1 cellular context compared by ENCODE assay signal in the genomic region with DNA sequence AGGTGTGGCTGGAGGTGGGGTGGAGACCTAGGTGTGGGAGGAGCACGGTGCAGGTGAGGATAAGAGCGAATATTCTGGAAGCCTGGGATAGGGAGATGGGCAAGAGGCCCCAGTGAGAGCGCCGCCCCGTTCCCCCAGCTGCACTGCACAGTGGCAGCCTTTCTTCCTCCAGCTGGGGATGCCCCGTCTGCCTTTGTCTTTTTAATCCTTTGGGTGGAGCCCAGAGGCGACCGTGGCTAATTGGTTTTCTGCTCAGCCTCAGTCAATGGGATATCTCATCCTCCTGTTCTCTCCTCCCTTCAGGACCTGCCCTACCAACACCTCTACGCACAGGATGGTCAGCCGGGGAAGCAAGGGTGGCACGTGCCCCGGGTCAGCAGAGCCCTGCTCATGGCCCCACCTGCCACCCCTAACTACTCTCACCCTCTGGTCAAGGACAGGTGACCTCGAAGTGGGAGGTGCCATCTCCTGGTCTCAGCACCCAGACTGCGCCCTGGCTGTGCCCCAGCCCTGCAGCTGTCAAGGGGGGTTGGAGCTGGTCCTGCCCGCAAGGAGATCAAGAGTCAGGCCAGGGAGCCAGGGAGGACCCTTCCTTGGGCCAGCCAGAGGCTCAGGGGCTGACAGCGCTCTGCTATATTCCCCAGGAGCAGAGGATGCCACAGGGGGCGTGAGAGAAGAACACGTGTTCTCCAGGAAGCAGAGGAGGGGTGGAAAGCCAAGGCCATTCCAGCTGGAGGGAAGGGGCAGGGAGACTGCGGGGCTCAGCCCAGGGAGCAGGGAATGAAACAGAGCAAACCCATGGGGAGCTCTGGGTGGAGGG.
TF ChIP-seq lines count a peak whose summit lies in the region.

No MANE protein-coding gene starts in this region.

TF ChIP-seq in HepG2, 621 proteins besides CTCF, POLR2A, EP300 and RAD21 (continued from another document and continues in another):
- TF ChIP-seq SOX13 (IDR thresholded peaks at IDR 0.05): 0 out of 2 replicates have a peak, but pooled peaks have one; percentile 26
- peak in 1 of 2 experiments; percentile 35; a peak in 1 of 4 replicates for TF ChIP-seq SOX13 (CRISPR knock-in tag; conservative IDR thresholded peaks at IDR 0.05 in 1 of 2, IDR thresholded peaks at IDR 0.05 in 1 of 2)
- TF ChIP-seq TFE3 (CRISPR knock-in tag; IDR thresholded peaks at IDR 0.05): 0 out of 2 replicates have a peak, but pooled peaks have one; percentile 66
- TF ChIP-seq ZNF749 (CRISPR knock-in tag; IDR thresholded peaks at IDR 0.05; ENCODE audit: borderline replicate concordance): no peak
- peak; percentile 53; the same call in 1 of the 2 replicates for TF ChIP-seq BHLHE40 (IDR thresholded peaks at IDR 0.05; ENCODE audit: low read length)
- peak; percentile 39; the same call in 1 of the 2 replicates for TF ChIP-seq GATAD2A (CRISPR knock-in tag; IDR thresholded peaks at IDR 0.05)
- peak; percentile 38; the same call in 1 of the 2 replicates for TF ChIP-seq IRF2 (CRISPR knock-in tag; IDR thresholded peaks at IDR 0.05)
- no peak for TF ChIP-seq HMG20B (CRISPR knock-in tag; conservative IDR thresholded peaks at IDR 0.05)
- TF ChIP-seq HNF1B (CRISPR knock-in tag; IDR thresholded peaks at IDR 0.05): peak; percentile 88
- no peak for TF ChIP-seq ZNF546 (CRISPR knock-in tag; conservative IDR thresholded peaks at IDR 0.05)
- TF ChIP-seq, protein P1, sequence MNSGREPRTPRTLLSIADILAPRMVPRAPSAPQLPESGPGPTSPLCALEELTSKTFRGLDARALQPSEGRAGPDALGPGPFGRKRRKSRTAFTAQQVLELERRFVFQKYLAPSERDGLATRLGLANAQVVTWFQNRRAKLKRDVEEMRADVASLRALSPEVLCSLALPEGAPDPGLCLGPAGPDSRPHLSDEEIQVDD (CRISPR knock-in tag; IDR thresholded peaks at IDR 0.05; ENCODE audit: borderline replicate concordance): peak; percentile 60; the same call in 1 of the 2 replicates
- peak; percentile 50; the same call in 1 of the 2 replicates for TF ChIP-seq ZNF788 (CRISPR knock-in tag; IDR thresholded peaks at IDR 0.05; ENCODE audit: borderline replicate concordance)
- TF ChIP-seq REPIN1 (CRISPR knock-in tag; IDR thresholded peaks at IDR 0.05; ENCODE audit: borderline replicate concordance, low read depth): peak; percentile 44; the same call in 1 of the 2 replicates
- no peak; the same call in 1 of the 2 replicates for TF ChIP-seq ZNF275 (CRISPR knock-in tag; IDR thresholded peaks at IDR 0.05; ENCODE audit: borderline replicate concordance)
- TF ChIP-seq XRCC5 (optimal IDR thresholded peaks at IDR 0.05; ENCODE audit: low read length): peak; percentile 26
- 0 out of 2 replicates have a peak, but pooled peaks have one; percentile 10 for TF ChIP-seq ZNF326 (CRISPR knock-in tag; IDR thresholded peaks at IDR 0.05; ENCODE audit: borderline replicate concordance)
- no peak for TF ChIP-seq REL (CRISPR knock-in tag; conservative IDR thresholded peaks at IDR 0.05)
- TF ChIP-seq RBM39 (IDR thresholded peaks at IDR 0.05; ENCODE audit: low read depth, low read length, poor library complexity, severe bottlenecking): no peak
- TF ChIP-seq TAF1 (CRISPR knock-in tag; IDR thresholded peaks at IDR 0.05): peak; percentile 46; the same call in 1 of the 2 replicates
- TF ChIP-seq, protein P2, sequence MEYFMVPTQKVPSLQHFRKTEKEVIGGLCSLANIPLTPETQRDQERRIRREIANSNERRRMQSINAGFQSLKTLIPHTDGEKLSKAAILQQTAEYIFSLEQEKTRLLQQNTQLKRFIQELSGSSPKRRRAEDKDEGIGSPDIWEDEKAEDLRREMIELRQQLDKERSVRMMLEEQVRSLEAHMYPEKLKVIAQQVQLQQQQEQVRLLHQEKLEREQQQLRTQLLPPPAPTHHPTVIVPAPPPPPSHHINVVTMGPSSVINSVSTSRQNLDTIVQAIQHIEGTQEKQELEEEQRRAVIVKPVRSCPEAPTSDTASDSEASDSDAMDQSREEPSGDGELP (IDR thresholded peaks at IDR 0.05; ENCODE audit: borderline replicate concordance, low read depth): peak; percentile 50; the same call in 1 of the 2 replicates
- no peak for TF ChIP-seq AGO1 (IDR thresholded peaks at IDR 0.05; ENCODE audit: low read depth, low read length, poor library complexity, severe bottlenecking)
- peak; percentile 14; the same call in 1 of the 2 replicates for TF ChIP-seq ZFY (CRISPR knock-in tag; IDR thresholded peaks at IDR 0.05)
- 0 out of 2 replicates have a peak, but pooled peaks have one; percentile 34 for TF ChIP-seq ZNF317 (CRISPR knock-in tag; IDR thresholded peaks at IDR 0.05)
- TF ChIP-seq PRPF4 (IDR thresholded peaks at IDR 0.05; ENCODE audit: low read depth, low read length, poor library complexity, severe bottlenecking): no peak
- TF ChIP-seq, protein P3, sequence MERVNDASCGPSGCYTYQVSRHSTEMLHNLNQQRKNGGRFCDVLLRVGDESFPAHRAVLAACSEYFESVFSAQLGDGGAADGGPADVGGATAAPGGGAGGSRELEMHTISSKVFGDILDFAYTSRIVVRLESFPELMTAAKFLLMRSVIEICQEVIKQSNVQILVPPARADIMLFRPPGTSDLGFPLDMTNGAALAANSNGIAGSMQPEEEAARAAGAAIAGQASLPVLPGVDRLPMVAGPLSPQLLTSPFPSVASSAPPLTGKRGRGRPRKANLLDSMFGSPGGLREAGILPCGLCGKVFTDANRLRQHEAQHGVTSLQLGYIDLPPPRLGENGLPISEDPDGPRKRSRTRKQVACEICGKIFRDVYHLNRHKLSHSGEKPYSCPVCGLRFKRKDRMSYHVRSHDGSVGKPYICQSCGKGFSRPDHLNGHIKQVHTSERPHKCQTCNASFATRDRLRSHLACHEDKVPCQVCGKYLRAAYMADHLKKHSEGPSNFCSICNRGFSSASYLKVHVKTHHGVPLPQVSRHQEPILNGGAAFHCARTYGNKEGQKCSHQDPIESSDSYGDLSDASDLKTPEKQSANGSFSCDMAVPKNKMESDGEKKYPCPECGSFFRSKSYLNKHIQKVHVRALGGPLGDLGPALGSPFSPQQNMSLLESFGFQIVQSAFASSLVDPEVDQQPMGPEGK (CRISPR knock-in tag; IDR thresholded peaks at IDR 0.05): peak; percentile 75; the same call in 1 of the 2 replicates
- peak; percentile 20 for TF ChIP-seq TARDBP (CRISPR knock-in tag; IDR thresholded peaks at IDR 0.05)
- no peak for TF ChIP-seq FIP1L1 (IDR thresholded peaks at IDR 0.05; ENCODE audit: borderline replicate concordance, insufficient read depth, low read depth, low read length)
- peak; percentile 25 for TF ChIP-seq SRSF1 (optimal IDR thresholded peaks at IDR 0.05; ENCODE audit: low read depth, low read length)
- 0 out of 2 replicates have a peak, but pooled peaks have one; percentile 5 for TF ChIP-seq SNAPC2 (CRISPR knock-in tag; IDR thresholded peaks at IDR 0.05)
- TF ChIP-seq RFX1 (IDR thresholded peaks at IDR 0.05): no peak
- no peak for TF ChIP-seq ZNF7 (CRISPR knock-in tag; IDR thresholded peaks at IDR 0.05)
- TF ChIP-seq, protein P4, sequence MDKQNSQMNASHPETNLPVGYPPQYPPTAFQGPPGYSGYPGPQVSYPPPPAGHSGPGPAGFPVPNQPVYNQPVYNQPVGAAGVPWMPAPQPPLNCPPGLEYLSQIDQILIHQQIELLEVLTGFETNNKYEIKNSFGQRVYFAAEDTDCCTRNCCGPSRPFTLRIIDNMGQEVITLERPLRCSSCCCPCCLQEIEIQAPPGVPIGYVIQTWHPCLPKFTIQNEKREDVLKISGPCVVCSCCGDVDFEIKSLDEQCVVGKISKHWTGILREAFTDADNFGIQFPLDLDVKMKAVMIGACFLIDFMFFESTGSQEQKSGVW (CRISPR knock-in tag; IDR thresholded peaks at IDR 0.05; ENCODE audit: borderline replicate concordance): no peak
- TF ChIP-seq, protein P5, sequence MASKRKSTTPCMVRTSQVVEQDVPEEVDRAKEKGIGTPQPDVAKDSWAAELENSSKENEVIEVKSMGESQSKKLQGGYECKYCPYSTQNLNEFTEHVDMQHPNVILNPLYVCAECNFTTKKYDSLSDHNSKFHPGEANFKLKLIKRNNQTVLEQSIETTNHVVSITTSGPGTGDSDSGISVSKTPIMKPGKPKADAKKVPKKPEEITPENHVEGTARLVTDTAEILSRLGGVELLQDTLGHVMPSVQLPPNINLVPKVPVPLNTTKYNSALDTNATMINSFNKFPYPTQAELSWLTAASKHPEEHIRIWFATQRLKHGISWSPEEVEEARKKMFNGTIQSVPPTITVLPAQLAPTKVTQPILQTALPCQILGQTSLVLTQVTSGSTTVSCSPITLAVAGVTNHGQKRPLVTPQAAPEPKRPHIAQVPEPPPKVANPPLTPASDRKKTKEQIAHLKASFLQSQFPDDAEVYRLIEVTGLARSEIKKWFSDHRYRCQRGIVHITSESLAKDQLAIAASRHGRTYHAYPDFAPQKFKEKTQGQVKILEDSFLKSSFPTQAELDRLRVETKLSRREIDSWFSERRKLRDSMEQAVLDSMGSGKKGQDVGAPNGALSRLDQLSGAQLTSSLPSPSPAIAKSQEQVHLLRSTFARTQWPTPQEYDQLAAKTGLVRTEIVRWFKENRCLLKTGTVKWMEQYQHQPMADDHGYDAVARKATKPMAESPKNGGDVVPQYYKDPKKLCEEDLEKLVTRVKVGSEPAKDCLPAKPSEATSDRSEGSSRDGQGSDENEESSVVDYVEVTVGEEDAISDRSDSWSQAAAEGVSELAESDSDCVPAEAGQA (IDR thresholded peaks at IDR 0.05; ENCODE audit: low read depth): 0 out of 2 replicates have a peak, but pooled peaks have one; percentile 34
- TF ChIP-seq, protein P5 (CRISPR knock-in tag; IDR thresholded peaks at IDR 0.05; ENCODE audit: borderline replicate concordance): no peak
- TF ChIP-seq, protein P6, sequence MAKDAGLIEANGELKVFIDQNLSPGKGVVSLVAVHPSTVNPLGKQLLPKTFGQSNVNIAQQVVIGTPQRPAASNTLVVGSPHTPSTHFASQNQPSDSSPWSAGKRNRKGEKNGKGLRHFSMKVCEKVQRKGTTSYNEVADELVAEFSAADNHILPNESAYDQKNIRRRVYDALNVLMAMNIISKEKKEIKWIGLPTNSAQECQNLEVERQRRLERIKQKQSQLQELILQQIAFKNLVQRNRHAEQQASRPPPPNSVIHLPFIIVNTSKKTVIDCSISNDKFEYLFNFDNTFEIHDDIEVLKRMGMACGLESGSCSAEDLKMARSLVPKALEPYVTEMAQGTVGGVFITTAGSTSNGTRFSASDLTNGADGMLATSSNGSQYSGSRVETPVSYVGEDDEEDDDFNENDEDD (CRISPR knock-in tag; IDR thresholded peaks at IDR 0.05; ENCODE audit: borderline replicate concordance): peak; percentile 73; the same call in 1 of the 2 replicates
